In the genomic region with DNA sequence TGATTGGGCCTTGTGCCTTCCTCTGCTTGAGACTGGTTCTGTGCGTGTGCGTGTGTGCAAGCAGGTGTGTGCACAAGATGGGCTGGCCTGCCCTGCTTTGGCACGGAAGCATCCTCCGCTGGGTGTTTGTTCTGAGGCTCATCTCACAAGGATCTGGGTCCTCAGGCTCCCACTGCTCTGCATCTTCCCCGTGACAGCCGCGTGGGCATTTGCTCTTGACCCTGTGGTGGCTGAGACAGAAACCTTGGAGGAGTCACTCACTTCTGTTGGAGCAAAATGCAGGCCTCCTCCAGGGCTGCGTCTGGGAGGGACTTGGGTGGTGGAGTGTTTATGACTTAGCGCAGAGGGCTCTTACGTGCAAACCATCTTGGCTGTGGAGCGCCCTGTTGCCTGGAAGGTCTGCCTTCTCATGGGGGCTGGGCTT, we compare ENCODE assay signal across 10 cellular contexts.
DNase-seq lines count a peak whose midpoint lies in the region; ATAC-seq and TF ChIP-seq lines count a peak whose summit lies in the region.
"Had no signal": no experiment of that assay in that cellular context is flagged by ENCODE, and none has a peak within 500 bp of the region (broad histone marks: within the 10 kb centered on the region; RNA-seq: fewer than 3 reads in every experiment).

No MANE protein-coding gene starts in this region.

- peaks cover 0 to 30% (median 21%) of the 10 kb centered on the region in 11 experiments; a peak in 16 of 22 replicates for H3K36me3 ChIP-seq in BLaER1 treated with 17β-estradiol and CSF1 and Interleukin-3, amounts not matched to agents 10 nM and 100 nM
- H3K36me3 ChIP-seq in OCI-LY1 (ENCODE audit: insufficient read depth, low read length) = peaks cover 9% of the 10 kb centered on the region
- H3K36me3 ChIP-seq: neutrophil had no signal

- peak overlapping the region; percentile 26 to 87 for H3K27ac Mint-ChIP-seq in natural killer cell treated with Interleukin-12 subunit alpha and Interleukin-12 subunit beta and Interleukin-15 and Interleukin-18, amount 100 ng/mL, for 72 hours

- H3K4me1 ChIP-seq in BLaER1 treated with 17β-estradiol and CSF1 and Interleukin-3, amounts not matched to agents 10 nM and 100 nM = peaks cover 19 to 54% (median 41%) of the 10 kb centered on the region in 10 experiments
- H3K4me1 ChIP-seq in OCI-LY1 (ENCODE audit: insufficient read depth, low read length, severe bottlenecking) = peaks cover 76% of the 10 kb centered on the region

- peaks cover 69 to 100% (median 81%) of the 10 kb centered on the region in 11 experiments for H4K20me1 ChIP-seq in BLaER1 treated with 17β-estradiol and CSF1 and Interleukin-3, amounts not matched to agents 10 nM and 100 nM
- no peaks in the 10 kb centered on the region for H4K20me1 ChIP-seq in OCI-LY1 (ENCODE audit: insufficient read depth, low read length)

- H3K27me3 ChIP-seq in BLaER1 treated with 17β-estradiol and CSF1 and Interleukin-3, amounts not matched to agents 10 nM and 100 nM = no peaks in the 10 kb centered on the region
- no peaks in the 10 kb centered on the region for H3K27me3 ChIP-seq in OCI-LY1 (ENCODE audit: insufficient read depth, low read length)
- H3K27me3 ChIP-seq: neutrophil had no signal

- peaks cover 32 to 33% of the 10 kb centered on the region in 2 donors for H3K4me1 Mint-ChIP-seq in natural killer cell treated with Interleukin-12 subunit alpha and Interleukin-12 subunit beta and Interleukin-15 and Interleukin-18, amount 100 ng/mL, for 72 hours (ENCODE audit: low read depth in 2 of 2)

- ATAC-seq in natural killer cell treated with Interleukin-12 subunit alpha and Interleukin-12 subunit beta and Interleukin-15 and Interleukin-18, amount 100 ng/mL, for 72 hours = no peak
- no peak for ATAC-seq in HG03108 (IDR thresholded peaks at IDR 0.05; ENCODE audit: unreplicated experiment)
- ATAC-seq in GM21381 (IDR thresholded peaks at IDR 0.05; ENCODE audit: unreplicated experiment) = no peak

- no peaks in the 10 kb centered on the region for H3F3A ChIP-seq in OCI-LY1 (ENCODE audit: insufficient read depth, low read length)

- H3K4me3 ChIP-seq in BLaER1 treated with 17β-estradiol and CSF1 and Interleukin-3, amounts not matched to agents 10 nM and 100 nM = no peak overlapping the region
- H3K4me3 ChIP-seq in OCI-LY1 (ENCODE audit: low read depth, low read length, poor library complexity, severe bottlenecking) = peak overlapping the region; percentile 47

- H3K9me3 ChIP-seq in BLaER1 treated with 17β-estradiol and CSF1 and Interleukin-3, amounts not matched to agents 10 nM and 100 nM (replicated peaks in 1 of 11) = peaks cover 0 to 26% (median 10%) of the 10 kb centered on the region in 11 experiments; a peak in 19 of 22 replicates
- no peaks in the 10 kb centered on the region for H3K9me3 ChIP-seq in OCI-LY1 (ENCODE audit: low read length)
- H3K9me3 ChIP-seq: Caco-2, neutrophil had no signal

- H3K9me3 Mint-ChIP-seq in natural killer cell treated with Interleukin-12 subunit alpha and Interleukin-12 subunit beta and Interleukin-15 and Interleukin-18, amount 100 ng/mL, for 72 hours = no peaks in the 10 kb centered on the region

- H3K4me2 ChIP-seq in BLaER1 treated with 17β-estradiol and CSF1 and Interleukin-3, amounts not matched to agents 10 nM and 100 nM = peak overlapping the region; percentile 26 to 82 (median 70); a peak in 20 of 22 replicates
- H3K4me2 ChIP-seq in OCI-LY1 (ENCODE audit: low read length) = peak overlapping the region; percentile 72

- no peaks in the 10 kb centered on the region for H3K79me2 ChIP-seq in OCI-LY1 (ENCODE audit: insufficient read depth, low read length)

- H3K36me3 Mint-ChIP-seq in natural killer cell treated with Interleukin-12 subunit alpha and Interleukin-12 subunit beta and Interleukin-15 and Interleukin-18, amount 100 ng/mL, for 72 hours = no peaks in the 10 kb centered on the region

- no peaks in the 10 kb centered on the region for H3K9me2 ChIP-seq in OCI-LY1 (ENCODE audit: low read depth, low read length)

- H3K27ac ChIP-seq in BLaER1 treated with 17β-estradiol and CSF1 and Interleukin-3, amounts not matched to agents 10 nM and 100 nM = no peak overlapping the region
- H3K27ac ChIP-seq in OCI-LY1 (ENCODE audit: low read depth, low read length, poor library complexity, severe bottlenecking) = peak overlapping the region; percentile 90
- H3K27ac ChIP-seq: neutrophil had no signal

- H2AFZ ChIP-seq in OCI-LY1 (ENCODE audit: low read length) = no peak overlapping the region

- peak overlapping the region in 1 of 11 experiments; percentile 7; a peak in 1 of 22 replicates for H3K9ac ChIP-seq in BLaER1 treated with 17β-estradiol and CSF1 and Interleukin-3, amounts not matched to agents 10 nM and 100 nM
- peak overlapping the region; percentile 73 for H3K9ac ChIP-seq in OCI-LY1 (ENCODE audit: low read length)

- no peak overlapping the region for H3K4me3 Mint-ChIP-seq in natural killer cell treated with Interleukin-12 subunit alpha and Interleukin-12 subunit beta and Interleukin-15 and Interleukin-18, amount 100 ng/mL, for 72 hours

- DNase-seq in amniotic epithelial cell (ENCODE audit: low read depth) = peak; percentile 70
- no peak for DNase-seq in natural killer cell treated with Interleukin-12 subunit alpha and Interleukin-12 subunit beta and Interleukin-15 and Interleukin-18, amount 100 ng/mL, for 72 hours (ENCODE audit: low spot score)
- DNase-seq in dedifferentiated amniotic fluid mesenchymal stem cell (ENCODE audit: extremely low spot score) = no peak
- DNase-seq in NCI-H748 treated with DMSO at 0.1 percent for 48 hours (lab: John Stamatoyannopoulos, UW) = no peak
- DNase-seq: Caco-2 had no signal

- H3K27me3 Mint-ChIP-seq in natural killer cell treated with Interleukin-12 subunit alpha and Interleukin-12 subunit beta and Interleukin-15 and Interleukin-18, amount 100 ng/mL, for 72 hours = no peaks in the 10 kb centered on the region

- TF ChIP-seq CTCF in OCI-LY1 (IDR thresholded peaks at IDR 0.05; ENCODE audit: low read length) = no peak
